Comparison of ENCODE assay signal across 19 cellular contexts in the genomic region with DNA sequence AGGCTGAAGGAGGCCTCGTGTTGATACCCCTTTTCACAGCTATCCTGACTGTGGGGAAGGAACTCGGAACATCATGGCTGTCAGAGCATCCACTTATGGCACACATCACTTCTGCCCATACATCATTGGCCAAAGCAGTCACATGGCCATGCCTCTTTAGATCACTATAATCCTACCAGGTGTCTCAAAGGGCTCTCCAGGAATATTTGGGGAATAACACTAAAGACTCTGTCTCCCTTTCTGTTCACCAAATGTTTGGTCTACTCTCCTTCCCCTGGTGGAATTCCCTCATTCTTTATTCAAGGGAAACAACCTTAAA. TPM values are rescaled to one million over a fixed set of nuclear protein-coding genes. Genes with fewer than 3 reads are reported as not detected.
DNase-seq lines count a peak whose midpoint lies in the region; ATAC-seq and TF ChIP-seq lines count a peak whose summit lies in the region.
"Had no signal": no experiment of that assay in that cellular context is flagged by ENCODE, and none has a peak within 500 bp of the region (broad histone marks: within the 10 kb centered on the region; RNA-seq: fewer than 3 reads in every experiment).

No MANE protein-coding gene starts in this region.

- H3K4me2 ChIP-seq in neural progenitor cell = no peak overlapping the region
- H3K4me2 ChIP-seq: KMS-11 had no signal

- H3K4me1 ChIP-seq in heart left ventricle (peaks cover 0 to 16% (median 7%) of the 10 kb centered on the region in 12 donors), neural progenitor cell (peaks cover 16% of the 10 kb centered on the region), upper lobe of right lung (peaks cover 11% of the 10 kb centered on the region)

- H3K9me3 ChIP-seq in heart left ventricle (peaks cover 0 to 12% (median 0%) of the 10 kb centered on the region in 12 donors), neural progenitor cell (ENCODE audit: low read depth) (no peaks in the 10 kb centered on the region), upper lobe of right lung (no peaks in the 10 kb centered on the region)
- H3K9me3 ChIP-seq: right lobe of liver had no signal

- H3K9ac ChIP-seq in neural progenitor cell = no peak overlapping the region
- H3K9ac ChIP-seq: KMS-11 had no signal

- ATAC-seq in heart left ventricle (no peak), Right ventricle myocardium inferior (no peak), upper lobe of right lung (no peak), HG03457 (IDR thresholded peaks at IDR 0.05; ENCODE audit: unreplicated experiment) (no peak)
- ATAC-seq: activated T-cell treated with anti-CD3 and anti-CD28 coated beads, Interleukin-2, amount 50 U/mL, for 4 hours; right lobe of liver had no signal

- H3K4me3 ChIP-seq in heart left ventricle (no peak overlapping the region), dorsolateral prefrontal cortex (no peak overlapping the region), neural progenitor cell (no peak overlapping the region), upper lobe of right lung (no peak overlapping the region)
- H3K4me3 ChIP-seq: right lobe of liver had no signal

- H3K27me3 ChIP-seq in heart left ventricle (no peaks in the 10 kb centered on the region), dorsolateral prefrontal cortex (no peaks in the 10 kb centered on the region), neural progenitor cell (peaks cover 52% of the 10 kb centered on the region), upper lobe of right lung (no peaks in the 10 kb centered on the region)
- H3K27me3 ChIP-seq: right lobe of liver had no signal

- TF ChIP-seq POLR2A in heart left ventricle (IDR thresholded peaks at IDR 0.05) = no peak

- peaks cover 29% of the 10 kb centered on the region for H3F3A ChIP-seq in neural progenitor cell (ENCODE audit: low read depth)

- peak overlapping the region; percentile 27 for H3K4me3 Mint-ChIP-seq in neural progenitor cell
- H3K4me3 Mint-ChIP-seq: dendritic cell treated with granulocyte-macrophage colony-stimulating factor and Interleukin-4, amounts not matched to agents 40 ng/mL and 50 ng/mL, for 4 days; H9; nephron progenitor cell had no signal

- peaks cover 3% of the 10 kb centered on the region for H3K9me3 Mint-ChIP-seq in neural progenitor cell

- peaks cover 14% of the 10 kb centered on the region for H4K20me1 ChIP-seq in neural progenitor cell (ENCODE audit: low read depth)

- intact Hi-C loops in heart left ventricle (cut with DNase I) (loop anchor here in 9 of 10 donors (5.0 to 10.0 kb wide), 16 partner anchors 95 to 968 kb away; partner anchors contain the start of gene FGGY (in 1 of the 9)), Right ventricle myocardium inferior (cut with DNase I) (no loop called here), dorsolateral prefrontal cortex (cut with DNase I) (loop anchor here (1.0 to 10.0 kb wide), 5 partner anchors 60 to 968 kb away; no protein-coding TSS in a partner anchor), upper lobe of right lung (cut with DNase I) (loop anchor here (10.0 kb wide), 1 partner anchor 358 kb away; no protein-coding TSS in a partner anchor)

- TF ChIP-seq CTCF in heart left ventricle (IDR thresholded peaks at IDR 0.05) (no peak), dorsolateral prefrontal cortex (IDR thresholded peaks at IDR 0.05 in 54 of 56, conservative IDR thresholded peaks at IDR 0.05 in 2 of 56; ENCODE audit: low read depth in 1 of 56, partially characterized antibody in 56 of 56) (no peak), neural progenitor cell (IDR thresholded peaks at IDR 0.05) (no peak), upper lobe of right lung (IDR thresholded peaks at IDR 0.05) (no peak)

- no peaks in the 10 kb centered on the region for H3K79me2 ChIP-seq in neural progenitor cell (ENCODE audit: low read depth)

- DNase-seq in heart left ventricle (no peak), Right ventricle myocardium inferior (ENCODE audit: missing footprints) (no peak), dorsolateral prefrontal cortex (no peak), neural progenitor cell (ENCODE audit: low spot score) (no peak), upper lobe of right lung (no peak), CD1c-positive myeloid dendritic cell (ENCODE audit: extremely low spot score) (no peak), amniotic stem cell (lab: John Stamatoyannopoulos, UW) (no peak)
- DNase-seq: ACHN; activated CD4-positive, alpha-beta T cell treated with anti-CD3 and anti-CD28 coated beads for 48 hours; activated T-cell treated with anti-CD3 and anti-CD28 coated beads, Interleukin-2, amount 50 U/mL, for 4 hours; H9; NCI-H146; nephron progenitor cell; right lobe of liver; RPMI8226; stimulated activated CD4-positive, alpha-beta T cell treated with anti-CD3 and anti-CD28 coated beads, Interleukin-4, amount 100 ng/mL, for 1 hour had no signal

- H3K4me1 Mint-ChIP-seq in neural progenitor cell = peaks cover 13% of the 10 kb centered on the region

- no peak overlapping the region for H3K27ac Mint-ChIP-seq in neural progenitor cell
- H3K27ac Mint-ChIP-seq: dendritic cell treated with granulocyte-macrophage colony-stimulating factor and Interleukin-4, amounts not matched to agents 40 ng/mL and 50 ng/mL, for 4 days; H9; nephron progenitor cell had no signal

- H3K27me3 Mint-ChIP-seq in neural progenitor cell (ENCODE audit: insufficient read depth, low read depth) = peaks cover 17% of the 10 kb centered on the region

- peak overlapping the region in 8 of 12 donors; percentile 94 to 100 (median 99) for H3K27ac ChIP-seq in heart left ventricle
- H3K27ac ChIP-seq in dorsolateral prefrontal cortex = peak overlapping the region in 50 of 59 donors; percentile 9 to 100 (median 99)
- H3K27ac ChIP-seq in neural progenitor cell = no peak overlapping the region
- peak overlapping the region; percentile 99 for H3K27ac ChIP-seq in upper lobe of right lung
- H3K27ac ChIP-seq: KMS-11 had no signal

- H3K36me3 ChIP-seq in heart left ventricle (peaks cover 0 to 8% (median 6%) of the 10 kb centered on the region in 9 donors), neural progenitor cell (no peaks in the 10 kb centered on the region), upper lobe of right lung (no peaks in the 10 kb centered on the region)
- H3K36me3 ChIP-seq: right lobe of liver had no signal

- H2AFZ ChIP-seq in neural progenitor cell (replicated peaks) = no peak overlapping the region

- peaks cover 4% of the 10 kb centered on the region for H3K36me3 Mint-ChIP-seq in neural progenitor cell

- WGBS in heart left ventricle, 4 donors = 86 to 91% (median 89%) methylated on average over 2 of the region's 2 CpGs

RNA-seq across cellular contexts. Expression of gene JUN, which starts 3.0 kb away (rescaled TPM):
- total RNA-seq in heart left ventricle (100 to 1,000 TPM in 1 of 9 donors, 10 to 100 TPM in 8; 57.1 to 128 (median 82.8) TPM), Right ventricle myocardium inferior (64.2 TPM), dorsolateral prefrontal cortex (100 to 1,000 TPM in 18 of 120 experiments, 10 to 100 TPM in 102; 41.3 to 211 (median 70.6) TPM), neural progenitor cell (ENCODE audit: low replicate concordance) (10.2 and 16.8 TPM in 2 replicates), upper lobe of right lung (112 TPM)
- 100 to 1,000 TPM in 1 of 2 donors, 10 to 100 TPM in 1; 71.6 to 133 TPM for polyA plus RNA-seq in heart left ventricle
